26 cellular contexts compared by ENCODE assay signal in genomic region chr3:112738366-112738765, GRCh38.
DNase-seq lines count a peak whose midpoint lies in the region; ATAC-seq and TF ChIP-seq lines count a peak whose summit lies in the region.
"Had no signal": no experiment of that assay in that cellular context is flagged by ENCODE, and none has a peak within 500 bp of the region (broad histone marks: within the 10 kb centered on the region; RNA-seq: fewer than 3 reads in every experiment).

No MANE protein-coding gene starts in this region.

- H3K27me3 ChIP-seq in Caco-2 (replicated peaks; ENCODE audit: control insufficient read depth, insufficient read depth, low read length) = no peaks in the 10 kb centered on the region
- H3K27me3 ChIP-seq: BLaER1 treated with 17β-estradiol and CSF1 and Interleukin-3, amounts not matched to agents 10 nM and 100 nM; neural progenitor cell; sigmoid colon; upper lobe of left lung had no signal

- intact Hi-C loops in Caco-2 (cut with micrococcal nuclease; ENCODE audit: unreplicated experiment) = no loop called here

- no TSS peak for BruUV-seq in Caco-2 (replicated peaks; lab: Mats Ljungman, UMichigan)

- H3K27me3 Mint-ChIP-seq in activated naive CD4-positive, alpha-beta T cell treated with anti-CD3 and anti-CD28 coated beads, Interleukin-2, amount 50 U/mL, for 24 hours = no peaks in the 10 kb centered on the region
- no peaks in the 10 kb centered on the region for H3K27me3 Mint-ChIP-seq in Caco-2 (ENCODE audit: insufficient read depth, unreplicated experiment)
- H3K27me3 Mint-ChIP-seq: progenitor cell of endocrine pancreas had no signal

- H3K4me1 Mint-ChIP-seq in activated naive CD4-positive, alpha-beta T cell treated with anti-CD3 and anti-CD28 coated beads, Interleukin-2, amount 50 U/mL, for 24 hours = peaks cover 67% of the 10 kb centered on the region
- H3K4me1 Mint-ChIP-seq in Caco-2 (ENCODE audit: low read depth, unreplicated experiment) = peaks cover 5% of the 10 kb centered on the region
- H3K4me1 Mint-ChIP-seq: WTC11 had no signal

- POLR2A ChIA-PET in Caco-2 (lab: Charles Lee) = no interaction called here

- no peak overlapping the region for H3K4me3 Mint-ChIP-seq in activated naive CD4-positive, alpha-beta T cell treated with anti-CD3 and anti-CD28 coated beads, Interleukin-2, amount 50 U/mL, for 24 hours
- no peak overlapping the region for H3K4me3 Mint-ChIP-seq in Caco-2 (ENCODE audit: unreplicated experiment)
- H3K4me3 Mint-ChIP-seq: brain, neural progenitor cell, WTC11 had no signal

- peak overlapping the region; percentile 9 for H3K27ac Mint-ChIP-seq in activated naive CD4-positive, alpha-beta T cell treated with anti-CD3 and anti-CD28 coated beads, Interleukin-2, amount 50 U/mL, for 24 hours
- H3K27ac Mint-ChIP-seq in activated naive CD4-positive, alpha-beta T cell treated with anti-CD3 and anti-CD28 coated beads, Interleukin-2, amount 50 U/mL, for 72 hours = no peak overlapping the region
- H3K27ac Mint-ChIP-seq in Caco-2 (ENCODE audit: unreplicated experiment) = no peak overlapping the region
- H3K27ac Mint-ChIP-seq: brain, neural progenitor cell, progenitor cell of endocrine pancreas, WTC11 had no signal

- no peak overlapping the region for H3K4me3 ChIP-seq in Caco-2 (ENCODE audit: low read depth, low read length)
- H3K4me3 ChIP-seq: BLaER1 treated with 17β-estradiol and CSF1 and Interleukin-3, amounts not matched to agents 10 nM and 100 nM; lung; neural progenitor cell; sigmoid colon; upper lobe of left lung had no signal

- no peak for TF ChIP-seq CTCF in Caco-2 (IDR thresholded peaks at IDR 0.05; ENCODE audit: insufficient read depth in 1 of 2, low read depth in 1 of 2, low read length in 1 of 2, severe bottlenecking in 1 of 2, unreplicated experiment in 1 of 2)

- H3K36me3 Mint-ChIP-seq in activated naive CD4-positive, alpha-beta T cell treated with anti-CD3 and anti-CD28 coated beads, Interleukin-2, amount 50 U/mL, for 24 hours = no peaks in the 10 kb centered on the region
- H3K36me3 Mint-ChIP-seq in activated naive CD4-positive, alpha-beta T cell treated with anti-CD3 and anti-CD28 coated beads, Interleukin-2, amount 50 U/mL, for 72 hours = no peaks in the 10 kb centered on the region
- no peaks in the 10 kb centered on the region for H3K36me3 Mint-ChIP-seq in Caco-2 (ENCODE audit: insufficient read depth, unreplicated experiment)
- H3K36me3 Mint-ChIP-seq: brain, neural progenitor cell, WTC11 had no signal

- CTCF ChIA-PET in Caco-2 (lab: Charles Lee) = no interaction called here

- H3K4me1 ChIP-seq in Caco-2 = no peaks in the 10 kb centered on the region
- H3K4me1 ChIP-seq: neural progenitor cell, sigmoid colon, upper lobe of left lung had no signal

- no peaks in the 10 kb centered on the region for H3K9me3 ChIP-seq in Caco-2
- H3K9me3 ChIP-seq: BLaER1 treated with 17β-estradiol and CSF1 and Interleukin-3, amounts not matched to agents 10 nM and 100 nM; sigmoid colon; SK-N-SH; upper lobe of left lung had no signal

- DNase-seq in activated naive CD4-positive, alpha-beta T cell treated with anti-CD3 and anti-CD28 coated beads, Interleukin-2, amount 50 U/mL, for 72 hours (ENCODE audit: low spot score in 2 of 2) = no peak
- peak; percentile 89 for DNase-seq in amniotic epithelial cell (ENCODE audit: low read depth)
- DNase-seq in iris pigment epithelial cell (ENCODE audit: low read depth) = peak; percentile 54
- no peak for DNase-seq in NCI-H2029 (lab: John Stamatoyannopoulos, UW)
- no peak for DNase-seq in epidermal melanocyte (ENCODE audit: insufficient read length, low spot score)
- no peak for DNase-seq in Caco-2
- no peak for DNase-seq in middle frontal gyrus (ENCODE audit: extremely low spot score, low spot score)
- DNase-seq: activated CD8-positive, alpha-beta memory T cell treated with anti-CD3 and anti-CD28 coated beads, Interleukin-2, amount 50 U/mL, for 4 hours; Calu3; cortex of kidney; kidney glomerular epithelial cell; NCI-H1048; NCI-H226; sigmoid colon; SK-N-SH; stimulated activated CD8-positive, alpha-beta memory T cell treated with anti-CD3 and anti-CD28 coated beads, Interleukin-4, amount 100 ng/mL, for 48 hours; substantia nigra; T1000; upper lobe of left lung had no signal

- no peaks in the 10 kb centered on the region for H3K9me3 Mint-ChIP-seq in activated naive CD4-positive, alpha-beta T cell treated with anti-CD3 and anti-CD28 coated beads, Interleukin-2, amount 50 U/mL, for 24 hours
- peaks cover 0 to 5% of the 10 kb centered on the region in 2 donors for H3K9me3 Mint-ChIP-seq in activated naive CD4-positive, alpha-beta T cell treated with anti-CD3 and anti-CD28 coated beads, Interleukin-2, amount 50 U/mL, for 72 hours
- H3K9me3 Mint-ChIP-seq in Caco-2 (ENCODE audit: unreplicated experiment) = no peaks in the 10 kb centered on the region
- H3K9me3 Mint-ChIP-seq: brain, neural progenitor cell, WTC11 had no signal

- ATAC-seq in activated naive CD4-positive, alpha-beta T cell treated with anti-CD3 and anti-CD28 coated beads, Interleukin-2, amount 50 U/mL, for 72 hours = no peak
- ATAC-seq: WTC11 had no signal

- H3K36me3 ChIP-seq in Caco-2 (ENCODE audit: control insufficient read depth, insufficient read depth, low read length) = no peaks in the 10 kb centered on the region
- H3K36me3 ChIP-seq: BLaER1 treated with 17β-estradiol and CSF1 and Interleukin-3, amounts not matched to agents 10 nM and 100 nM; neural progenitor cell; sigmoid colon; upper lobe of left lung had no signal

Comparison
In these comparisons a context has a peak if more than half of its experiments do, and no peak if none do; other contexts are left out.
1. DNase-seq: peak in amniotic epithelial cell (single experiment) and iris pigment epithelial cell (single experiment); none in activated naive CD4-positive, alpha-beta T cell treated with anti-CD3 and anti-CD28 coated beads, Interleukin-2, amount 50 U/mL, for 72 hours (0 of 2), NCI-H2029 (single experiment), epidermal melanocyte (single experiment), Caco-2 (0 of 2) and middle frontal gyrus (single experiment).